22 cellular contexts compared by ENCODE assay signal in genomic region chr1:40073062-40073461, GRCh38. TPM values are rescaled to one million over a fixed set of nuclear protein-coding genes. Genes with fewer than 3 reads are reported as not detected.
DNase-seq lines count a peak whose midpoint lies in the region; ATAC-seq and TF ChIP-seq lines count a peak whose summit lies in the region.
"Had no signal": no experiment of that assay in that cellular context is flagged by ENCODE, and none has a peak within 500 bp of the region (broad histone marks: within the 10 kb centered on the region; RNA-seq: fewer than 3 reads in every experiment).

No MANE protein-coding gene starts in this region.

- no peaks in the 10 kb centered on the region for H3K27me3 ChIP-seq in Caco-2 (replicated peaks; ENCODE audit: control insufficient read depth, insufficient read depth, low read length)
- no peaks in the 10 kb centered on the region for H3K27me3 ChIP-seq in naive thymus-derived CD4-positive, alpha-beta T cell (ENCODE audit: control insufficient read depth in 2 of 2, insufficient read depth in 2 of 2, low read length in 2 of 2)
- H3K27me3 ChIP-seq: ovary, stomach had no signal

- no peak overlapping the region for H3K4me3 ChIP-seq in Caco-2 (ENCODE audit: low read depth, low read length)
- no peak overlapping the region for H3K4me3 ChIP-seq in naive thymus-derived CD4-positive, alpha-beta T cell (ENCODE audit: low read length)
- H3K4me3 ChIP-seq: lower lobe of right lung, ovary, stomach had no signal

- peaks cover 58% of the 10 kb centered on the region for H3K36me3 Mint-ChIP-seq in activated CD4-positive, alpha-beta T cell treated with anti-CD3 and anti-CD28 coated beads for 36 hours (ENCODE audit: low read depth)
- peaks cover 56% of the 10 kb centered on the region for H3K36me3 Mint-ChIP-seq in Caco-2 (ENCODE audit: insufficient read depth, unreplicated experiment)
- peaks cover 48% of the 10 kb centered on the region for H3K36me3 Mint-ChIP-seq in activated T-helper 1 cell treated with anti-CD3 and anti-CD28 coated beads, Interleukin-12 subunit alpha, Interleukin-12 subunit beta, Interleukin-2, Interleukin-4 antibody, amounts not matched to agents 30 ng/mL and 10 ng/mL and 1 ng/mL, durations not matched to agents 14 hours and 24 hours and 36 hours (ENCODE audit: low read depth)
- H3K36me3 Mint-ChIP-seq in naive thymus-derived CD4-positive, alpha-beta T cell = peaks cover 6 to 50% (median 37%) of the 10 kb centered on the region in 5 donors

- TF ChIP-seq CTCF in Caco-2 (IDR thresholded peaks at IDR 0.05; ENCODE audit: insufficient read depth in 1 of 2, low read depth in 1 of 2, low read length in 1 of 2, severe bottlenecking in 1 of 2, unreplicated experiment in 1 of 2) = no peak

- H3K27ac ChIP-seq in naive thymus-derived CD4-positive, alpha-beta T cell (ENCODE audit: low read depth, low read length) = peak overlapping the region; percentile 39
- H3K27ac ChIP-seq: lower lobe of right lung, ovary, stomach had no signal

- no peak overlapping the region for H3K4me3 Mint-ChIP-seq in activated CD4-positive, alpha-beta T cell treated with anti-CD3 and anti-CD28 coated beads for 36 hours
- no peak overlapping the region for H3K4me3 Mint-ChIP-seq in Caco-2 (ENCODE audit: unreplicated experiment)
- H3K4me3 Mint-ChIP-seq in activated T-helper 1 cell treated with anti-CD3 and anti-CD28 coated beads, Interleukin-12 subunit alpha, Interleukin-12 subunit beta, Interleukin-2, Interleukin-4 antibody, amounts not matched to agents 30 ng/mL and 10 ng/mL and 1 ng/mL, durations not matched to agents 14 hours and 24 hours and 36 hours = no peak overlapping the region
- no peak overlapping the region for H3K4me3 Mint-ChIP-seq in naive thymus-derived CD4-positive, alpha-beta T cell
- H3K4me3 Mint-ChIP-seq: activated CD4-positive, alpha-beta T cell treated with anti-CD3 and anti-CD28 coated beads, Interleukin-2, amount 10 ng/mL, durations not matched to agents 24 days and 14 days; type B pancreatic cell had no signal

- BruUV-seq in Caco-2 (replicated peaks; lab: Mats Ljungman, UMichigan) = TSS peak; percentile 94

- POLR2A ChIA-PET in activated CD4-positive, alpha-beta T cell treated with anti-CD3 and anti-CD28 coated beads for 36 hours (lab: Charles Lee) = no interaction called here
- POLR2A ChIA-PET in Caco-2 (lab: Charles Lee) = no interaction called here
- POLR2A ChIA-PET in naive thymus-derived CD4-positive, alpha-beta T cell (lab: Charles Lee) = interaction anchor here (1.7 to 21.3 kb wide), 3 partner anchors 8 to 28 kb away, joined by 8 to 306 read pairs (median 15); partner anchors contain the start of gene CAP1

- peaks cover 13% of the 10 kb centered on the region for H3K4me1 Mint-ChIP-seq in activated CD4-positive, alpha-beta T cell treated with anti-CD3 and anti-CD28 coated beads for 36 hours
- H3K4me1 Mint-ChIP-seq in Caco-2 (ENCODE audit: low read depth, unreplicated experiment) = no peaks in the 10 kb centered on the region
- H3K4me1 Mint-ChIP-seq in activated T-helper 1 cell treated with anti-CD3 and anti-CD28 coated beads, Interleukin-12 subunit alpha, Interleukin-12 subunit beta, Interleukin-2, Interleukin-4 antibody, amounts not matched to agents 30 ng/mL and 10 ng/mL and 1 ng/mL, durations not matched to agents 14 hours and 24 hours and 36 hours (ENCODE audit: low read depth) = peaks cover 4% of the 10 kb centered on the region
- H3K4me1 Mint-ChIP-seq in naive thymus-derived CD4-positive, alpha-beta T cell = peaks cover 0 to 32% (median 20%) of the 10 kb centered on the region in 7 donors

- H3K27ac Mint-ChIP-seq in activated CD4-positive, alpha-beta T cell treated with anti-CD3 and anti-CD28 coated beads for 36 hours = peak overlapping the region; percentile 34
- H3K27ac Mint-ChIP-seq in Caco-2 (ENCODE audit: unreplicated experiment) = no peak overlapping the region
- H3K27ac Mint-ChIP-seq in activated T-helper 1 cell treated with anti-CD3 and anti-CD28 coated beads, Interleukin-12 subunit alpha, Interleukin-12 subunit beta, Interleukin-2, Interleukin-4 antibody, amounts not matched to agents 30 ng/mL and 10 ng/mL and 1 ng/mL, durations not matched to agents 14 hours and 24 hours and 36 hours = peak overlapping the region; percentile 29
- H3K27ac Mint-ChIP-seq in naive thymus-derived CD4-positive, alpha-beta T cell = peak overlapping the region in 7 of 9 donors; percentile 50 to 89 (median 82)
- H3K27ac Mint-ChIP-seq: type B pancreatic cell had no signal

- no peaks in the 10 kb centered on the region for H3K27me3 Mint-ChIP-seq in activated CD4-positive, alpha-beta T cell treated with anti-CD3 and anti-CD28 coated beads for 36 hours
- H3K27me3 Mint-ChIP-seq in Caco-2 (ENCODE audit: insufficient read depth, unreplicated experiment) = no peaks in the 10 kb centered on the region
- H3K27me3 Mint-ChIP-seq in activated T-helper 1 cell treated with anti-CD3 and anti-CD28 coated beads, Interleukin-12 subunit alpha, Interleukin-12 subunit beta, Interleukin-2, Interleukin-4 antibody, amounts not matched to agents 30 ng/mL and 10 ng/mL and 1 ng/mL, durations not matched to agents 14 hours and 24 hours and 36 hours (ENCODE audit: insufficient read depth) = no peaks in the 10 kb centered on the region
- no peaks in the 10 kb centered on the region for H3K27me3 Mint-ChIP-seq in naive thymus-derived CD4-positive, alpha-beta T cell
- H3K27me3 Mint-ChIP-seq: activated CD4-positive, alpha-beta T cell treated with anti-CD3 and anti-CD28 coated beads, Interleukin-2, amount 10 ng/mL, durations not matched to agents 24 days and 14 days; type B pancreatic cell had no signal

- H3K9me3 Mint-ChIP-seq in activated CD4-positive, alpha-beta T cell treated with anti-CD3 and anti-CD28 coated beads for 36 hours (ENCODE audit: low read depth) = no peaks in the 10 kb centered on the region
- H3K9me3 Mint-ChIP-seq in Caco-2 (ENCODE audit: unreplicated experiment) = no peaks in the 10 kb centered on the region
- no peaks in the 10 kb centered on the region for H3K9me3 Mint-ChIP-seq in activated T-helper 1 cell treated with anti-CD3 and anti-CD28 coated beads, Interleukin-12 subunit alpha, Interleukin-12 subunit beta, Interleukin-2, Interleukin-4 antibody, amounts not matched to agents 30 ng/mL and 10 ng/mL and 1 ng/mL, durations not matched to agents 14 hours and 24 hours and 36 hours
- H3K9me3 Mint-ChIP-seq in naive thymus-derived CD4-positive, alpha-beta T cell = peaks cover 0 to 2% (median 0%) of the 10 kb centered on the region in 11 donors
- H3K9me3 Mint-ChIP-seq: activated CD4-positive, alpha-beta T cell treated with anti-CD3 and anti-CD28 coated beads, Interleukin-2, amount 10 ng/mL, durations not matched to agents 24 days and 14 days; type B pancreatic cell had no signal

- CTCF ChIA-PET in activated CD4-positive, alpha-beta T cell treated with anti-CD3 and anti-CD28 coated beads for 36 hours (lab: Charles Lee) = no interaction called here
- CTCF ChIA-PET in Caco-2 (lab: Charles Lee) = no interaction called here
- CTCF ChIA-PET in naive thymus-derived CD4-positive, alpha-beta T cell (lab: Charles Lee) = interaction anchor here (0.6 to 2.1 kb wide), 2 partner anchors 8 to 657 kb away, joined by 3 to 5 read pairs; no protein-coding TSS in a partner anchor

- no peaks in the 10 kb centered on the region; the same call in 1 of the 2 replicates for H3K36me3 ChIP-seq in Caco-2 (ENCODE audit: control insufficient read depth, insufficient read depth, low read length)
- peaks cover 22 to 82% (median 46%) of the 10 kb centered on the region in 3 experiments for H3K36me3 ChIP-seq in naive thymus-derived CD4-positive, alpha-beta T cell (ENCODE audit: control insufficient read depth in 2 of 3, insufficient read depth in 3 of 3, low read length in 3 of 3)
- H3K36me3 ChIP-seq: ovary had no signal

- H3K4me1 ChIP-seq in Caco-2 = no peaks in the 10 kb centered on the region
- no peaks in the 10 kb centered on the region for H3K4me1 ChIP-seq in naive thymus-derived CD4-positive, alpha-beta T cell (ENCODE audit: control insufficient read depth in 2 of 2, insufficient read depth in 2 of 2, low read length in 2 of 2)

- intact Hi-C loops in activated CD4-positive, alpha-beta T cell treated with anti-CD3 and anti-CD28 coated beads for 36 hours (cut with DNase I, micrococcal nuclease) = no loop called here
- intact Hi-C loops in Caco-2 (cut with micrococcal nuclease; ENCODE audit: unreplicated experiment) = loop anchor here (10.0 kb wide), 1 partner anchor 232 kb away; no protein-coding TSS in a partner anchor
- intact Hi-C loops in activated T-helper 1 cell treated with anti-CD3 and anti-CD28 coated beads, Interleukin-12 subunit alpha, Interleukin-12 subunit beta, Interleukin-2, Interleukin-4 antibody, amounts not matched to agents 30 ng/mL and 10 ng/mL and 1 ng/mL, durations not matched to agents 14 hours and 24 hours and 36 hours (cut with micrococcal nuclease) = no loop called here
- intact Hi-C loops in naive thymus-derived CD4-positive, alpha-beta T cell (cut with micrococcal nuclease) = loop anchor here in 1 of 2 donors (10.0 kb wide), 1 partner anchor 332 kb away; no protein-coding TSS in a partner anchor

- no peak for ATAC-seq in activated CD4-positive, alpha-beta T cell treated with anti-CD3 and anti-CD28 coated beads for 36 hours
- ATAC-seq in naive thymus-derived CD4-positive, alpha-beta T cell = no peak
- ATAC-seq in HG03342 (IDR thresholded peaks at IDR 0.05; ENCODE audit: unreplicated experiment) = no peak
- ATAC-seq in HG03095 (IDR thresholded peaks at IDR 0.05; ENCODE audit: unreplicated experiment) = no peak
- no peak for ATAC-seq in HG03432 (IDR thresholded peaks at IDR 0.05; ENCODE audit: unreplicated experiment)
- ATAC-seq: lower lobe of right lung had no signal

- DNase-seq in activated CD4-positive, alpha-beta T cell treated with anti-CD3 and anti-CD28 coated beads for 36 hours = no peak
- no peak for DNase-seq in activated CD4-positive, alpha-beta T cell treated with anti-CD3 and anti-CD28 coated beads for 1 hour
- DNase-seq in Caco-2 = no peak
- no peak for DNase-seq in activated T-helper 1 cell treated with anti-CD3 and anti-CD28 coated beads, Interleukin-12 subunit alpha, Interleukin-12 subunit beta, Interleukin-2, Interleukin-4 antibody, amounts not matched to agents 30 ng/mL and 10 ng/mL and 1 ng/mL, durations not matched to agents 14 hours and 24 hours and 36 hours (ENCODE audit: low spot score)
- no peak for DNase-seq in naive thymus-derived CD4-positive, alpha-beta T cell
- DNase-seq: 8988T; activated CD4-positive, alpha-beta T cell treated with anti-CD3 and anti-CD28 coated beads, Interleukin-2, amount 10 ng/mL, durations not matched to agents 24 days and 14 days; C1 segment of cervical spinal cord; DND-41; foreskin fibroblast; lower lobe of right lung; NCI-H1105 treated with DMSO at 0.1 percent for 48 hours; NCI-H2107; NCI-H524; ovary; stimulated activated CD4-positive, alpha-beta T cell treated with anti-CD3 and anti-CD28 coated beads, Interleukin-1b, Interleukin-23, amount 100 ng/mL, for 48 hours; stomach; SW 1271 had no signal

- no peaks in the 10 kb centered on the region for H3K9me3 ChIP-seq in Caco-2
- H3K9me3 ChIP-seq in naive thymus-derived CD4-positive, alpha-beta T cell (ENCODE audit: control insufficient read depth in 2 of 3, low read length in 3 of 3) = no peaks in the 10 kb centered on the region
- H3K9me3 ChIP-seq: lower lobe of right lung, ovary, stomach had no signal

RNA-seq across cellular contexts. Expression of gene PPT1, which starts 24.0 kb away (rescaled TPM):
- 10 to 100 TPM; 75.4 to 77.4 TPM for total RNA-seq in activated CD4-positive, alpha-beta T cell treated with anti-CD3 and anti-CD28 coated beads for 36 hours
- total RNA-seq in Caco-2 (2022) = 142 and 144 TPM in 2 replicates
- 101 and 110 TPM in 2 replicates for total RNA-seq in activated T-helper 1 cell treated with anti-CD3 and anti-CD28 coated beads, Interleukin-12 subunit alpha, Interleukin-12 subunit beta, Interleukin-2, Interleukin-4 antibody, amounts not matched to agents 30 ng/mL and 10 ng/mL and 1 ng/mL, durations not matched to agents 14 hours and 24 hours and 36 hours
- total RNA-seq in naive thymus-derived CD4-positive, alpha-beta T cell = 100 to 1,000 TPM in 2 of 5 experiments, 10 to 100 TPM in 3; 51.8 to 114 (median 62.6) TPM
- polyA plus RNA-seq in naive thymus-derived CD4-positive, alpha-beta T cell = 100 to 1,000 TPM; 240 to 264 TPM

RNA-seq across cellular contexts. Expression of gene CAP1, which starts 32.5 kb away (rescaled TPM):
- 100 to 1,000 TPM; 527 to 553 TPM for total RNA-seq in activated CD4-positive, alpha-beta T cell treated with anti-CD3 and anti-CD28 coated beads for 36 hours
- total RNA-seq in Caco-2 (2022) = 181 and 219 TPM in 2 replicates
- 421 and 435 TPM in 2 replicates for total RNA-seq in activated T-helper 1 cell treated with anti-CD3 and anti-CD28 coated beads, Interleukin-12 subunit alpha, Interleukin-12 subunit beta, Interleukin-2, Interleukin-4 antibody, amounts not matched to agents 30 ng/mL and 10 ng/mL and 1 ng/mL, durations not matched to agents 14 hours and 24 hours and 36 hours
- 100 to 1,000 TPM; 176 to 683 (median 282) TPM for total RNA-seq in naive thymus-derived CD4-positive, alpha-beta T cell
- 100 to 1,000 TPM; 519 to 668 TPM for polyA plus RNA-seq in naive thymus-derived CD4-positive, alpha-beta T cell
